Comparison of ENCODE assay signal across 8 cellular contexts in the genomic region with DNA sequence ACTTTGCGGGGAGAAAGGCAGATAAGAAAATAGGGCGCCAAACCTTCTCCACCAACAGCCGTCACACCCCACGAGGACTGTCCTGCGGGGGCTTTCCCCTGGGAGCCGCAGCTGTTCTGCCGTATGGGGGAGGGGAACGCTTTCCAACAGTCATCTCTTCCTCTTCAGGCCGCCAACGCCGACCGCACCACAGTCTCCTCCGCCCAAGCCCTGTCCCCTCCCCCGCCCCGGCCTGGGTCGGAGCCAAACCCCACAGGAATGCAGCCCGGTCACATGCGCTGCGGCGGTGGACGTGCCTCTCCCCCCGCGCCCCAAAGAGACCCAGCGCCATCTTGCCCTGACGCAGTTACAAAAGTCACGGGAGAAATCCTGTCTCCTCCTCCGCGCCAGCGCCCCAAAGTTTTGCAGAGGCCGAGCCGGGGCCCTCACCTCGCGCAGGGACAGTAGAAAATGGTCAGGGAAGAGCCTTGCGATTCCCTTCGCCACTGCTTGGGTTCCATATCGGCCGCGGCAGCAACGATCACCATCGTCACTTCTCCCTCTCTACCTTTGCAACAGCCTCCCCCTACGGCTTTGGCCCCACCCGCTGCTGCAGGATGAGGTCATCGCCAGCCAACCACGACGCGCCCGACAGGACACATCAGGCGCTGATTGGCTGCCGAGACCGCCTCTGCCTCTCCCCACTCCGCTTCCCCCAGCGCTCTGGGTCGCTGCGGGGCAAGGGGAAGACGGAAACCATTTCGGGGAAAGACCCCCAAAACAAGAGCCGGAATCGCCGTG. TPM values are rescaled to one million over a fixed set of nuclear protein-coding genes. Genes with fewer than 3 reads are reported as not detected.
DNase-seq lines count a peak whose midpoint lies in the region; ATAC-seq and TF ChIP-seq lines count a peak whose summit lies in the region.

No MANE protein-coding gene starts in this region.

- in situ Hi-C loops in GM13977 (cut with MboI; ENCODE audit: low pct_unique_long_range_greater_than_20kb, low sequenced_read_pairs, unreplicated experiment) = no loop called here

- CTCF ChIA-PET in T-cell (lab: Charles Lee) = interaction anchor here (0.6 to 8.8 kb wide), 8 partner anchors 14 to 49 kb away, joined by 3 to 196 read pairs (median 4); no protein-coding TSS in a partner anchor

- peak; percentile 96 for DNase-seq in GM13977 (ENCODE audit: low spot score)
- peak; percentile 97 for DNase-seq in NCI-H146 (lab: John Stamatoyannopoulos, UW)
- peak; percentile 99 to 100 (median 99) for DNase-seq in T-cell
- peak; percentile 92 for DNase-seq in amniotic stem cell (lab: John Stamatoyannopoulos, UW)
- DNase-seq in left cardiac atrium = peak; percentile 99
- DNase-seq in posterior vena cava (ENCODE audit: low spot score) = peak; percentile 100
- peak; percentile 100 for DNase-seq in upper lobe of right lung

- no peaks in the 10 kb centered on the region for H3K27me3 Mint-ChIP-seq in T-cell

- ATAC-seq in HG02870 (IDR thresholded peaks at IDR 0.05; ENCODE audit: unreplicated experiment) (peak; percentile 68), T-cell (replicated peaks in 1 of 4) (peak; percentile 74 to 78 (median 74)), left cardiac atrium (peak; percentile 89 to 92), upper lobe of right lung (peak; percentile 89)

- peak overlapping the region; percentile 97 to 100 (median 100) for H3K4me3 Mint-ChIP-seq in T-cell

- intact Hi-C loops in left cardiac atrium (cut with DNase I) = no loop called here
- intact Hi-C loops in posterior vena cava (cut with DNase I) = loop anchor here (1.0 to 2.0 kb wide), 2 partner anchors 9 to 30 kb away; no protein-coding TSS in a partner anchor
- intact Hi-C loops in upper lobe of right lung (cut with DNase I) = no loop called here

- no peaks in the 10 kb centered on the region for H3K9me3 ChIP-seq in upper lobe of right lung

- H3K27ac ChIP-seq in upper lobe of right lung = peak overlapping the region; percentile 100

- H3K9me3 Mint-ChIP-seq in T-cell = no peaks in the 10 kb centered on the region

- POLR2A ChIA-PET in T-cell (lab: Charles Lee) = interaction anchor here (0.5 to 14.0 kb wide), 11 partner anchors 11 to 519 kb away, joined by 3 to 266 read pairs (median 5); partner anchors contain the start of gene RINT1 (in 1 of the 2)

- no peaks in the 10 kb centered on the region for H3K36me3 ChIP-seq in upper lobe of right lung

- TF ChIP-seq CTCF in GM13977 (IDR thresholded peaks at IDR 0.05; ENCODE audit: extremely low read depth, insufficient read depth, missing control alignments) (no peak), upper lobe of right lung (IDR thresholded peaks at IDR 0.05) (no peak)

- H3K36me3 Mint-ChIP-seq in T-cell = peaks cover 30% of the 10 kb centered on the region

- H3K27me3 ChIP-seq in upper lobe of right lung = no peaks in the 10 kb centered on the region

- H3K27ac Mint-ChIP-seq in T-cell = peak overlapping the region; percentile 100

- peaks cover 41 to 58% (median 46%) of the 10 kb centered on the region in 3 donors for H3K4me1 Mint-ChIP-seq in T-cell

- peaks cover 25% of the 10 kb centered on the region for H3K4me1 ChIP-seq in upper lobe of right lung

- H3K4me3 ChIP-seq in upper lobe of right lung = peak overlapping the region; percentile 89

RNA-seq across cellular contexts. Expression of gene KMT2E, which starts 1.3 kb away (rescaled TPM):
- total RNA-seq in T-cell = 100 to 1,000 TPM; 164 to 260 (median 169) TPM
- total RNA-seq in left cardiac atrium = 10 to 100 TPM; 45.3 to 59.0 TPM
- total RNA-seq in posterior vena cava = 10 to 100 TPM; 79.7 to 98.8 TPM
- 97.0 TPM for total RNA-seq in upper lobe of right lung

Comparison
In these comparisons a context has a peak if more than half of its experiments do, and no peak if none do; other contexts are left out.
1. Peak in every context shown above with its lines: DNase-seq, ATAC-seq, H3K4me3 ChIP-seq and H3K27ac ChIP-seq.
2. intact Hi-C loops: an anchor here in posterior vena cava (1.0 to 2.0 kb wide); none called in left cardiac atrium and upper lobe of right lung.